Comparison of ENCODE assay signal across 8 cellular contexts in the genomic region with DNA sequence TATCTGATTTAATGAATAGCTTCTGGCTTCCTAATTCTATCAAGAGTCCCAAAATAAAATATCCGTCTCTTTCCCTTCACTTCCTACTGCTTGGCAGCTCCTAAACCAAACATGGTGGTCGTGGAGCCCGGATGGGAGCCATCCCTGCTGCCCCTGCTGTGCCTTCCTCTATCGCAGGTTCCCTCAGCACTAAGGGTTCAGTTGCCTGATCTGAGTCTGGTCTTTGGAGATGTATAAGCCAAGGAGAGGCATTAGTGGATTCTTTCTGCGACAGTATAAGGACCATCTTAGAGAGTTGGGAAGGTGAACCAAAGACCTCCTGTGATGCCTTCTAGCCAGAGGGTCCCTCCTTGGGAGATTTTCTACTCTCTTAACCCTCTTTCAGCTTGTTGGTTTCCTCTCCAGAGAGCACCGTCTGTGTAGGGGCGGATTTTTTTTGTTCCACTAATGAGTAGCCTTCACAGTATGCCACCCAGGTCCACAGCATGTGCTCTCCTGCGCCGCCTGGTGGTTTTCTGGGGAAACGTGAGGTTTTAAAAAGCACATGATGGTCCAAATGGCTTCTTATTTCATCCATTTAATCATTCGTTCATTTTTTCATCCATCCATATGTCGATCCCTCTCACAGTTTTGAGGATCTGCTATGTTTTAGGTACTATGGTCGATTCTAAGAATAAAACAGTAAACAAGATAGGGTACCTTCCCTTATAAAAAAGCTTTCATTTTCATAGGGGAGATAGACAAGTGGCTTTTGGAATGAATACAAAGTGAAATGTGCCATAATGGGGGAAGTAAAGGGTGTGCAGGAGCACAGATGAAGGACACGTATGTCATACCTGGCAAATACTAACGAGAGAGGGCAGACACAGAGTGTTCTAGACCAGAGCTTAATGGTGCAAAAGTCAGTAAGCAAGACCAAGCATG.
DNase-seq lines count a peak whose midpoint lies in the region; ATAC-seq and TF ChIP-seq lines count a peak whose summit lies in the region.

No MANE protein-coding gene starts in this region.

- H3K4me2 ChIP-seq in OCI-LY1 (ENCODE audit: low read length) = no peak overlapping the region

- no peaks in the 10 kb centered on the region for H3K27me3 ChIP-seq in OCI-LY1 (ENCODE audit: insufficient read depth, low read length)

- no peaks in the 10 kb centered on the region for H3K79me2 ChIP-seq in OCI-LY1 (ENCODE audit: insufficient read depth, low read length)

- no peak overlapping the region for H2AFZ ChIP-seq in OCI-LY1 (ENCODE audit: low read length)

- H3K4me1 ChIP-seq in OCI-LY1 (ENCODE audit: insufficient read depth, low read length, severe bottlenecking) = no peaks in the 10 kb centered on the region

- H4K20me1 ChIP-seq in OCI-LY1 (ENCODE audit: insufficient read depth, low read length) = no peaks in the 10 kb centered on the region

- TF ChIP-seq CTCF in OCI-LY1 (IDR thresholded peaks at IDR 0.05; ENCODE audit: low read length) = peak; percentile 90

- no peaks in the 10 kb centered on the region for H3K9me3 ChIP-seq in OCI-LY1 (ENCODE audit: low read length)

- no peak overlapping the region for H3K9ac ChIP-seq in OCI-LY1 (ENCODE audit: low read length)

- no peaks in the 10 kb centered on the region for H3F3A ChIP-seq in OCI-LY1 (ENCODE audit: insufficient read depth, low read length)

- no peak overlapping the region for H3K4me3 ChIP-seq in OCI-LY1 (ENCODE audit: low read depth, low read length, poor library complexity, severe bottlenecking)

- no peak overlapping the region for H3K27ac ChIP-seq in OCI-LY1 (ENCODE audit: low read depth, low read length, poor library complexity, severe bottlenecking)

- no peaks in the 10 kb centered on the region for H3K36me3 ChIP-seq in OCI-LY1 (ENCODE audit: insufficient read depth, low read length)

- ATAC-seq in Right ventricle myocardium superior (ENCODE audit: poor library complexity) = peak; percentile 83
- ATAC-seq in HG03460 (IDR thresholded peaks at IDR 0.05; ENCODE audit: unreplicated experiment) = no peak
- no peak for ATAC-seq in GM18873 (IDR thresholded peaks at IDR 0.05; ENCODE audit: low FRiP score, unreplicated experiment)

- DNase-seq in DMS 273 treated with DMSO at 0.1 percent for 48 hours (lab: John Stamatoyannopoulos, UW) = peak; percentile 49
- DNase-seq in HuH-7 (ENCODE audit: low spot score) = peak; percentile 65
- DNase-seq in activated naive CD4-positive, alpha-beta T cell treated with anti-CD3 and anti-CD28 coated beads, Interleukin-2, amount 50 U/mL, for 16 hours = peak; percentile 32
- DNase-seq in Right ventricle myocardium superior = peak; percentile 77
- peak; percentile 61 to 97 (median 81) for DNase-seq in posterior cingulate gyrus

- no peaks in the 10 kb centered on the region for H3K9me2 ChIP-seq in OCI-LY1 (ENCODE audit: low read depth, low read length)

- intact Hi-C loops in Right ventricle myocardium superior (cut with DNase I) (loop anchor here (2.0 to 10.0 kb wide), 2 partner anchors 135 to 377 kb away; no protein-coding TSS in a partner anchor), posterior cingulate gyrus (cut with DNase I) (loop anchor here (2.0 to 5.0 kb wide), 2 partner anchors 115 to 134 kb away; no protein-coding TSS in a partner anchor)
